In genomic region chr11:30452114-30452513, GRCh38 we compare ENCODE assay signal across 4 cellular contexts.
TF ChIP-seq lines count a peak whose summit lies in the region.

No MANE protein-coding gene starts in this region.

TF ChIP-seq in liver, 16 proteins besides CTCF, POLR2A, EP300 and RAD21:
- TF ChIP-seq NR2F2 (IDR thresholded peaks at IDR 0.05) (no peak), RXRA (IDR thresholded peaks at IDR 0.05) (peak; percentile 9 to 24), SP1 (IDR thresholded peaks at IDR 0.05) (no peak), REST (IDR thresholded peaks at IDR 0.05) (no peak)

TF ChIP-seq in HepG2, 621 proteins besides CTCF, POLR2A, EP300 and RAD21 (continues in another document):
- TF ChIP-seq ZNF792 (CRISPR knock-in tag; IDR thresholded peaks at IDR 0.05), result no peak
- TF ChIP-seq ZKSCAN5 (CRISPR knock-in tag; IDR thresholded peaks at IDR 0.05), result no peak
- no peak for TF ChIP-seq HMGA1 (CRISPR knock-in tag; conservative IDR thresholded peaks at IDR 0.05)
- no peak for TF ChIP-seq ZNF530 (CRISPR knock-in tag; IDR thresholded peaks at IDR 0.05; ENCODE audit: low read depth)
- no peak for TF ChIP-seq ZNF512 (CRISPR knock-in tag; IDR thresholded peaks at IDR 0.05)
- no peak for TF ChIP-seq ZNF687 (CRISPR knock-in tag; IDR thresholded peaks at IDR 0.05)

TF ChIP-seq in H1, 55 proteins besides CTCF, POLR2A, EP300 and RAD21:
- no peak for TF ChIP-seq RFX5 (IDR thresholded peaks at IDR 0.05; ENCODE audit: borderline replicate concordance, low read depth, low read length)
- no peak for TF ChIP-seq TBP (IDR thresholded peaks at IDR 0.05; ENCODE audit: low read depth, low read length)

TF ChIP-seq in GM12891, 5 proteins besides CTCF, POLR2A, EP300 and RAD21:
- TF ChIP-seq POLR2AphosphoS5 (IDR thresholded peaks at IDR 0.05; ENCODE audit: low read depth, low read length), result no peak
- TF ChIP-seq SPI1 (IDR thresholded peaks at IDR 0.05; ENCODE audit: low read depth, low read length), result no peak
- no peak for TF ChIP-seq PAX5 (IDR thresholded peaks at IDR 0.05; ENCODE audit: insufficient read depth, low read length, severe bottlenecking)
- no peak for TF ChIP-seq TAF1 (IDR thresholded peaks at IDR 0.05; ENCODE audit: low read depth, low read length)
- no peak for TF ChIP-seq POU2F2 (IDR thresholded peaks at IDR 0.05; ENCODE audit: low read depth, low read length)
